In the genomic region with DNA sequence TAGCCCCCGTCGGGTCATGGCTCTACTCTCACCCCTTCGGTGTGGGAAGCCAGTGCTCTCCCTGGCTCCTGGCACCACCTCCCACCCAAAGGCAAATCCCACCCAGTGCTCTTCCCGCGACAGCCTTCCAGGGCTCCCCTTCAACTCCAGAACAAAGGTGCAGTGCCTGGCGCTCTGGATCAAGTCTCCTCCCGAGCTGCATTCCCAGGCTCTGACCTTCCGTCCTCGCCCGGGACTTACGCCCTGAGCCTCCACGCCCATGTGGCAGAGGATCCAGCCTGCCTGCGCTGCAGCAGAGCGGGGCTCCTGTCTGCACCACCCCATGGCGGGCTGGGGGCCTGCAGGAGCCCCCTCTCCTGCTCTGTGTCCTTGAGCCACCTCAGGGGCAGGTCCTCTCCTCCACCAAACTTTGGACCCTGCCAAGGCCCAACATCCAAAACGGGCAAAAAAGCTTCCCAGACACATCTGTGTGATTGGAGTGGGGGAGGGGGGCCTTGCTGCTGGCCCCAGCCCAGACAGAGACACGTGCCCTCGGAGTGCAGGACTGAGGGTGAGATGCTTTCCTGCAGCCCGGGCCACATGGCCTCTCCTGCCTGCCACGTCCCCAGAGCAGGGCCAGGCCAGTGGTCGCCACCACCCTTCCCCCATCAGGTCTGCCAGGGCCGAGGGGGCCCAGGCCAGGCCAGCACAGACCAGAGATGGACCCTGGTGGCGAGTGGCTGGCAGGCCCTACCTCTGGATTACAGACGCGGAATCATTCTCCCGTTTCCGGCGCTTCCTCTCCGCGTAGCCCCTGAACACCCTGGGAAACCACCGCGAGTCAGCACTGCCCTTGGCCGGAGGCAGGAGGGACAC, we compare ENCODE assay signal across 1 cellular context.
TF ChIP-seq lines count a peak whose summit lies in the region.

No MANE protein-coding gene starts in this region.

TF ChIP-seq in HepG2, 621 proteins besides CTCF, POLR2A, EP300 and RAD21 (continued from another document and continues in another):
- peak; percentile 94; the same call in 1 of the 2 replicates for TF ChIP-seq ZBTB42 (CRISPR knock-in tag; IDR thresholded peaks at IDR 0.05)
- TF ChIP-seq, protein P1, sequence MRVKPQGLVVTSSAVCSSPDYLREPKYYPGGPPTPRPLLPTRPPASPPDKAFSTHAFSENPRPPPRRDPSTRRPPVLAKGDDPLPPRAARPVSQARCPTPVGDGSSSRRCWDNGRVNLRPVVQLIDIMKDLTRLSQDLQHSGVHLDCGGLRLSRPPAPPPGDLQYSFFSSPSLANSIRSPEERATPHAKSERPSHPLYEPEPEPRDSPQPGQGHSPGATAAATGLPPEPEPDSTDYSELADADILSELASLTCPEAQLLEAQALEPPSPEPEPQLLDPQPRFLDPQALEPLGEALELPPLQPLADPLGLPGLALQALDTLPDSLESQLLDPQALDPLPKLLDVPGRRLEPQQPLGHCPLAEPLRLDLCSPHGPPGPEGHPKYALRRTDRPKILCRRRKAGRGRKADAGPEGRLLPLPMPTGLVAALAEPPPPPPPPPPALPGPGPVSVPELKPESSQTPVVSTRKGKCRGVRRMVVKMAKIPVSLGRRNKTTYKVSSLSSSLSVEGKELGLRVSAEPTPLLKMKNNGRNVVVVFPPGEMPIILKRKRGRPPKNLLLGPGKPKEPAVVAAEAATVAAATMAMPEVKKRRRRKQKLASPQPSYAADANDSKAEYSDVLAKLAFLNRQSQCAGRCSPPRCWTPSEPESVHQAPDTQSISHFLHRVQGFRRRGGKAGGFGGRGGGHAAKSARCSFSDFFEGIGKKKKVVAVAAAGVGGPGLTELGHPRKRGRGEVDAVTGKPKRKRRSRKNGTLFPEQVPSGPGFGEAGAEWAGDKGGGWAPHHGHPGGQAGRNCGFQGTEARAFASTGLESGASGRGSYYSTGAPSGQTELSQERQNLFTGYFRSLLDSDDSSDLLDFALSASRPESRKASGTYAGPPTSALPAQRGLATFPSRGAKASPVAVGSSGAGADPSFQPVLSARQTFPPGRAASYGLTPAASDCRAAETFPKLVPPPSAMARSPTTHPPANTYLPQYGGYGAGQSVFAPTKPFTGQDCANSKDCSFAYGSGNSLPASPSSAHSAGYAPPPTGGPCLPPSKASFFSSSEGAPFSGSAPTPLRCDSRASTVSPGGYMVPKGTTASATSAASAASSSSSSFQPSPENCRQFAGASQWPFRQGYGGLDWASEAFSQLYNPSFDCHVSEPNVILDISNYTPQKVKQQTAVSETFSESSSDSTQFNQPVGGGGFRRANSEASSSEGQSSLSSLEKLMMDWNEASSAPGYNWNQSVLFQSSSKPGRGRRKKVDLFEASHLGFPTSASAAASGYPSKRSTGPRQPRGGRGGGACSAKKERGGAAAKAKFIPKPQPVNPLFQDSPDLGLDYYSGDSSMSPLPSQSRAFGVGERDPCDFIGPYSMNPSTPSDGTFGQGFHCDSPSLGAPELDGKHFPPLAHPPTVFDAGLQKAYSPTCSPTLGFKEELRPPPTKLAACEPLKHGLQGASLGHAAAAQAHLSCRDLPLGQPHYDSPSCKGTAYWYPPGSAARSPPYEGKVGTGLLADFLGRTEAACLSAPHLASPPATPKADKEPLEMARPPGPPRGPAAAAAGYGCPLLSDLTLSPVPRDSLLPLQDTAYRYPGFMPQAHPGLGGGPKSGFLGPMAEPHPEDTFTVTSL (CRISPR knock-in tag; IDR thresholded peaks at IDR 0.05; ENCODE audit: borderline replicate concordance): peak; percentile 32
- TF ChIP-seq IRF2 (CRISPR knock-in tag; IDR thresholded peaks at IDR 0.05): peak; percentile 78
- peak; percentile 80; the same call in 1 of the 2 replicates for TF ChIP-seq ZFP1 (CRISPR knock-in tag; IDR thresholded peaks at IDR 0.05)
- TF ChIP-seq ZFP37 (CRISPR knock-in tag; IDR thresholded peaks at IDR 0.05; ENCODE audit: borderline replicate concordance): peak; percentile 93
- no peak for TF ChIP-seq MBNL3 (CRISPR knock-in tag; conservative IDR thresholded peaks at IDR 0.05)
- TF ChIP-seq ZNF318 (CRISPR knock-in tag; IDR thresholded peaks at IDR 0.05): peak; percentile 21; the same call in 1 of the 2 replicates
- peak; percentile 79; the same call in 1 of the 2 replicates for TF ChIP-seq SMAD3 (CRISPR knock-in tag; IDR thresholded peaks at IDR 0.05)
- no peak for TF ChIP-seq NR2F2 (IDR thresholded peaks at IDR 0.05; ENCODE audit: borderline replicate concordance, low read depth)
- TF ChIP-seq HOMEZ (CRISPR knock-in tag; IDR thresholded peaks at IDR 0.05; ENCODE audit: low read depth): no peak; the same call in 1 of the 2 replicates
- no peak for TF ChIP-seq REL (CRISPR knock-in tag; conservative IDR thresholded peaks at IDR 0.05)
- 0 out of 2 replicates have a peak, but pooled peaks have one; percentile 38 for TF ChIP-seq ZSCAN29 (CRISPR knock-in tag; conservative IDR thresholded peaks at IDR 0.05)
- TF ChIP-seq ELF3 (CRISPR knock-in tag; IDR thresholded peaks at IDR 0.05): peak; percentile 67; the same call in 1 of the 2 replicates
- TF ChIP-seq ZBTB26 (CRISPR knock-in tag; IDR thresholded peaks at IDR 0.05; ENCODE audit: borderline replicate concordance): peak; percentile 83
- TF ChIP-seq ERF (CRISPR knock-in tag; IDR thresholded peaks at IDR 0.05): peak; percentile 96
- no peak for TF ChIP-seq TCF7 (IDR thresholded peaks at IDR 0.05; ENCODE audit: low read depth)
- peak; percentile 77; the same call in 1 of the 2 replicates for TF ChIP-seq ZNF773 (CRISPR knock-in tag; IDR thresholded peaks at IDR 0.05; ENCODE audit: borderline replicate concordance)
- no peak for TF ChIP-seq KDM5A (IDR thresholded peaks at IDR 0.05; ENCODE audit: borderline replicate concordance, low read length)
- peak; percentile 96 for TF ChIP-seq MXD3 (CRISPR knock-in tag; IDR thresholded peaks at IDR 0.05)
- peak; percentile 72 for TF ChIP-seq FOXA3 (CRISPR knock-in tag; IDR thresholded peaks at IDR 0.05)
- peak; percentile 67; the same call in 1 of the 2 replicates for TF ChIP-seq ZNF670 (CRISPR knock-in tag; IDR thresholded peaks at IDR 0.05; ENCODE audit: borderline replicate concordance)
- TF ChIP-seq YEATS2 (CRISPR knock-in tag; IDR thresholded peaks at IDR 0.05; ENCODE audit: borderline replicate concordance): peak; percentile 57; the same call in 1 of the 2 replicates
- TF ChIP-seq MXI1 (IDR thresholded peaks at IDR 0.05; ENCODE audit: borderline replicate concordance, low read depth, low read length): peak; percentile 87; the same call in 1 of the 3 replicates
- peak; percentile 62 for TF ChIP-seq HNRNPLL (IDR thresholded peaks at IDR 0.05; ENCODE audit: low read depth, low read length, poor library complexity, severe bottlenecking)
- no peak for TF ChIP-seq ZFP62 (CRISPR knock-in tag; IDR thresholded peaks at IDR 0.05)
- TF ChIP-seq CBFB (CRISPR knock-in tag; IDR thresholded peaks at IDR 0.05): no peak; the same call in 1 of the 2 replicates
- TF ChIP-seq NFAT5 (CRISPR knock-in tag; IDR thresholded peaks at IDR 0.05): no peak
- 0 out of 2 replicates have a peak, but pooled peaks have one; percentile 12 for TF ChIP-seq POLR2AphosphoS2 (IDR thresholded peaks at IDR 0.05; ENCODE audit: low read depth, low read length)
- TF ChIP-seq DR1 (CRISPR knock-in tag; IDR thresholded peaks at IDR 0.05): peak; percentile 62; the same call in 1 of the 2 replicates
